ENCODE assay signal across 3 cellular contexts in the genomic region with DNA sequence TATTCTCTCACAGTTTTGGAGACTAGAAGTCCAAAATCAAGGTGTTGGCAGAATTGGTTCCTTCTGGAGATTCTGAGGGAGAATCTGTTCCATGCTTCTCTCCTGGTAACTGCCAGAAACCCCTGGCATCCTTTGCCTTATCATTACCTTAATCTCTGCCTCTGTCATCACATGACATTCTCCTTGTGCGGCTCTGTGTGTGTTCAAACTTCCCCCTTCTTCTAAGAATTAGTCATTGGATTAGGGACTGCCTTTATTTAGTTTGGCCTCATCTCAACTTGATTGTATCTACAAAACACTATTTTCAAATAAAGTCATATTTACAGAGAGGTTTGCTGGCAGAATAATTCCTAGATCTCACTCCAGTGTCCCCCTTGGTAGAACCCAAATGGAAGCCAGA.
TF ChIP-seq lines count a peak whose summit lies in the region.

No MANE protein-coding gene starts in this region.

TF ChIP-seq in SK-N-SH, 30 proteins besides CTCF, POLR2A, EP300 and RAD21 (continued from another document):
- 0 out of 2 replicates have a peak, but pooled peaks have one; percentile 15 for TF ChIP-seq TCF12 (IDR thresholded peaks at IDR 0.05)
- TF ChIP-seq EZH2phosphoT487 (IDR thresholded peaks at IDR 0.05; ENCODE audit: borderline replicate concordance, low read depth) = no peak

TF ChIP-seq in SK-N-SH treated with all-trans-retinoic acid at 6 μM for 48 hours, 23 proteins besides CTCF, POLR2A, EP300 and RAD21:
- TF ChIP-seq, protein P1, sequence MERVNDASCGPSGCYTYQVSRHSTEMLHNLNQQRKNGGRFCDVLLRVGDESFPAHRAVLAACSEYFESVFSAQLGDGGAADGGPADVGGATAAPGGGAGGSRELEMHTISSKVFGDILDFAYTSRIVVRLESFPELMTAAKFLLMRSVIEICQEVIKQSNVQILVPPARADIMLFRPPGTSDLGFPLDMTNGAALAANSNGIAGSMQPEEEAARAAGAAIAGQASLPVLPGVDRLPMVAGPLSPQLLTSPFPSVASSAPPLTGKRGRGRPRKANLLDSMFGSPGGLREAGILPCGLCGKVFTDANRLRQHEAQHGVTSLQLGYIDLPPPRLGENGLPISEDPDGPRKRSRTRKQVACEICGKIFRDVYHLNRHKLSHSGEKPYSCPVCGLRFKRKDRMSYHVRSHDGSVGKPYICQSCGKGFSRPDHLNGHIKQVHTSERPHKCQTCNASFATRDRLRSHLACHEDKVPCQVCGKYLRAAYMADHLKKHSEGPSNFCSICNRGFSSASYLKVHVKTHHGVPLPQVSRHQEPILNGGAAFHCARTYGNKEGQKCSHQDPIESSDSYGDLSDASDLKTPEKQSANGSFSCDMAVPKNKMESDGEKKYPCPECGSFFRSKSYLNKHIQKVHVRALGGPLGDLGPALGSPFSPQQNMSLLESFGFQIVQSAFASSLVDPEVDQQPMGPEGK (CRISPR knock-in tag; IDR thresholded peaks at IDR 0.05; ENCODE audit: borderline replicate concordance) = no peak
- TF ChIP-seq, protein P2, sequence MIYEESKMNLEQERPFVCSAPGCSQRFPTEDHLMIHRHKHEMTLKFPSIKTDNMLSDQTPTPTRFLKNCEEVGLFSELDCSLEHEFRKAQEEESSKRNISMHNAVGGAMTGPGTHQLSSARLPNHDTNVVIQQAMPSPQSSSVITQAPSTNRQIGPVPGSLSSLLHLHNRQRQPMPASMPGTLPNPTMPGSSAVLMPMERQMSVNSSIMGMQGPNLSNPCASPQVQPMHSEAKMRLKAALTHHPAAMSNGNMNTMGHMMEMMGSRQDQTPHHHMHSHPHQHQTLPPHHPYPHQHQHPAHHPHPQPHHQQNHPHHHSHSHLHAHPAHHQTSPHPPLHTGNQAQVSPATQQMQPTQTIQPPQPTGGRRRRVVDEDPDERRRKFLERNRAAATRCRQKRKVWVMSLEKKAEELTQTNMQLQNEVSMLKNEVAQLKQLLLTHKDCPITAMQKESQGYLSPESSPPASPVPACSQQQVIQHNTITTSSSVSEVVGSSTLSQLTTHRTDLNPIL (CRISPR knock-in tag; IDR thresholded peaks at IDR 0.05; ENCODE audit: low read depth) = no peak
- no peak for TF ChIP-seq PPARA (CRISPR knock-in tag; IDR thresholded peaks at IDR 0.05; ENCODE audit: borderline replicate concordance)
- TF ChIP-seq ZNF565 (CRISPR knock-in tag; conservative IDR thresholded peaks at IDR 0.05; ENCODE audit: low read depth) = no peak
- TF ChIP-seq, protein P3, sequence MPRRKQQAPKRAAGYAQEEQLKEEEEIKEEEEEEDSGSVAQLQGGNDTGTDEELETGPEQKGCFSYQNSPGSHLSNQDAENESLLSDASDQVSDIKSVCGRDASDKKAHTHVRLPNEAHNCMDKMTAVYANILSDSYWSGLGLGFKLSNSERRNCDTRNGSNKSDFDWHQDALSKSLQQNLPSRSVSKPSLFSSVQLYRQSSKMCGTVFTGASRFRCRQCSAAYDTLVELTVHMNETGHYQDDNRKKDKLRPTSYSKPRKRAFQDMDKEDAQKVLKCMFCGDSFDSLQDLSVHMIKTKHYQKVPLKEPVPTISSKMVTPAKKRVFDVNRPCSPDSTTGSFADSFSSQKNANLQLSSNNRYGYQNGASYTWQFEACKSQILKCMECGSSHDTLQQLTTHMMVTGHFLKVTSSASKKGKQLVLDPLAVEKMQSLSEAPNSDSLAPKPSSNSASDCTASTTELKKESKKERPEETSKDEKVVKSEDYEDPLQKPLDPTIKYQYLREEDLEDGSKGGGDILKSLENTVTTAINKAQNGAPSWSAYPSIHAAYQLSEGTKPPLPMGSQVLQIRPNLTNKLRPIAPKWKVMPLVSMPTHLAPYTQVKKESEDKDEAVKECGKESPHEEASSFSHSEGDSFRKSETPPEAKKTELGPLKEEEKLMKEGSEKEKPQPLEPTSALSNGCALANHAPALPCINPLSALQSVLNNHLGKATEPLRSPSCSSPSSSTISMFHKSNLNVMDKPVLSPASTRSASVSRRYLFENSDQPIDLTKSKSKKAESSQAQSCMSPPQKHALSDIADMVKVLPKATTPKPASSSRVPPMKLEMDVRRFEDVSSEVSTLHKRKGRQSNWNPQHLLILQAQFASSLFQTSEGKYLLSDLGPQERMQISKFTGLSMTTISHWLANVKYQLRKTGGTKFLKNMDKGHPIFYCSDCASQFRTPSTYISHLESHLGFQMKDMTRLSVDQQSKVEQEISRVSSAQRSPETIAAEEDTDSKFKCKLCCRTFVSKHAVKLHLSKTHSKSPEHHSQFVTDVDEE (CRISPR knock-in tag; IDR thresholded peaks at IDR 0.05) = no peak
- no peak for TF ChIP-seq ARNTL (CRISPR knock-in tag; IDR thresholded peaks at IDR 0.05; ENCODE audit: borderline replicate concordance, low read depth)
- TF ChIP-seq GLIS3 (CRISPR knock-in tag; IDR thresholded peaks at IDR 0.05) = no peak
- no peak for TF ChIP-seq ZNF70 (CRISPR knock-in tag; IDR thresholded peaks at IDR 0.05)
- no peak for TF ChIP-seq RARB (CRISPR knock-in tag; IDR thresholded peaks at IDR 0.05)
- no peak for TF ChIP-seq SNAI2 (CRISPR knock-in tag; IDR thresholded peaks at IDR 0.05)

TF ChIP-seq in K562, 482 proteins besides CTCF, POLR2A, EP300 and RAD21 (continued from another document):
- TF ChIP-seq, protein P4, sequence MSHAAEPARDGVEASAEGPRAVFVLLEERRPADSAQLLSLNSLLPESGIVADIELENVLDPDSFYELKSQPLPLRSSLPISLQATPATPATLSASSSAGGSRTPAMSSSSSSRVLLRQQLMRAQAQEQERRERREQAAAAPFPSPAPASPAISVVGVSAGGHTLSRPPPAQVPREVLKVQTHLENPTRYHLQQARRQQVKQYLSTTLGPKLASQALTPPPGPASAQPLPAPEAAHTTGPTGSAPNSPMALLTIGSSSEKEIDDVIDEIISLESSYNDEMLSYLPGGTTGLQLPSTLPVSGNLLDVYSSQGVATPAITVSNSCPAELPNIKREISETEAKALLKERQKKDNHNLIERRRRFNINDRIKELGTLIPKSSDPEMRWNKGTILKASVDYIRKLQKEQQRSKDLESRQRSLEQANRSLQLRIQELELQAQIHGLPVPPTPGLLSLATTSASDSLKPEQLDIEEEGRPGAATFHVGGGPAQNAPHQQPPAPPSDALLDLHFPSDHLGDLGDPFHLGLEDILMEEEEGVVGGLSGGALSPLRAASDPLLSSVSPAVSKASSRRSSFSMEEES (CRISPR knock-in tag; IDR thresholded peaks at IDR 0.05) = peak; percentile 59
- no peak for TF ChIP-seq ESRRA (IDR thresholded peaks at IDR 0.05; ENCODE audit: borderline replicate concordance, low read depth)
